17 cellular contexts compared by ENCODE assay signal in the genomic region with DNA sequence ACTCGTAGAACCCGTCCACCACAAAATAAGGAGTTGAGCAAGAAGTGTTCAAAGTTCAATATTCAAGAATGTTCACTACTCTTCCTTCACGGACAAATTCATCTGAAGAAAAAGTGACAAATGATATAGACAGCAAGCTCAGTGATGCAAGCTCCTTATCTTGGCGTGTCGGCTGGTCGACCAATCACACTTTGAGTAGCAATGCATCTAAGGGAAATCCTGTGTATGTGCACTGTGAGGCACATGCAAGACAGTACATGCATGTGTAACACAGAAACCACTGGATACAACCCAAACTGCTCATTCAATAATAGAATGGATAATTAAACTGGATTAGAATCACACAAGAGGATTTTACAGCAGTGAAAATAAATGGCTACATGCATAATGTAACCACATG.
"Had no signal": no experiment of that assay in that cellular context is flagged by ENCODE, and none has a peak within 500 bp of the region (broad histone marks: within the 10 kb centered on the region; RNA-seq: fewer than 3 reads in every experiment).

No MANE protein-coding gene starts in this region.

- H2AFZ ChIP-seq: hepatocyte had no signal

- DNase-seq: activated CD4-positive, alpha-beta T cell treated with anti-CD3 and anti-CD28 coated beads, Interleukin-2, amount 50 U/mL, for 1 hour; anterior cingulate cortex; brain microvascular endothelial cell; effector memory CD4-positive, alpha-beta T cell; left cardiac atrium; nucleus accumbens; spleen; stimulated activated naive B cell treated with anti-CD40 and anti-IgM and Interleukin-4, amounts not matched to agents 10 μg/mL and 1 μg/mL and 100 μg/mL, for 72 hours; T-helper 1 cell; T1000; upper lobe of left lung had no signal

- H3K27ac ChIP-seq: brain microvascular endothelial cell, hepatocyte, spleen, thoracic aorta, upper lobe of left lung had no signal

- ATAC-seq: left cardiac atrium; SK-N-SH treated with all-trans-retinoic acid at 6 μM for 48 hours; stimulated activated naive B cell treated with anti-CD40 and anti-IgM and Interleukin-4, amounts not matched to agents 10 μg/mL and 1 μg/mL and 100 μg/mL, for 72 hours had no signal

- H3K27me3 ChIP-seq: brain microvascular endothelial cell, hepatocyte, spleen, upper lobe of left lung had no signal

- H3K9me3 Mint-ChIP-seq: dendritic cell treated with granulocyte-macrophage colony-stimulating factor and Interleukin-4, amounts not matched to agents 40 ng/mL and 50 ng/mL, for 4 days; mesothelial cell of epicardium; nephron; stimulated activated naive B cell treated with anti-CD40 and anti-IgM and Interleukin-4, amounts not matched to agents 10 μg/mL and 1 μg/mL and 100 μg/mL, for 72 hours had no signal

- H3K4me3 Mint-ChIP-seq: dendritic cell treated with granulocyte-macrophage colony-stimulating factor and Interleukin-4, amounts not matched to agents 40 ng/mL and 50 ng/mL, for 4 days; mesothelial cell of epicardium; nephron; stimulated activated naive B cell treated with anti-CD40 and anti-IgM and Interleukin-4, amounts not matched to agents 10 μg/mL and 1 μg/mL and 100 μg/mL, for 72 hours had no signal

- H3K9me3 ChIP-seq: spleen, thoracic aorta, upper lobe of left lung had no signal

- H3K27ac Mint-ChIP-seq: dendritic cell treated with granulocyte-macrophage colony-stimulating factor and Interleukin-4, amounts not matched to agents 40 ng/mL and 50 ng/mL, for 4 days; nephron; stimulated activated naive B cell treated with anti-CD40 and anti-IgM and Interleukin-4, amounts not matched to agents 10 μg/mL and 1 μg/mL and 100 μg/mL, for 72 hours had no signal

- H3K4me2 ChIP-seq: hepatocyte had no signal

- H3K27me3 Mint-ChIP-seq: dendritic cell treated with granulocyte-macrophage colony-stimulating factor and Interleukin-4, amounts not matched to agents 40 ng/mL and 50 ng/mL, for 4 days; stimulated activated naive B cell treated with anti-CD40 and anti-IgM and Interleukin-4, amounts not matched to agents 10 μg/mL and 1 μg/mL and 100 μg/mL, for 72 hours had no signal

- H3K4me1 ChIP-seq: spleen had no signal
